8 cellular contexts compared by ENCODE assay signal in genomic region chr2:58047373-58047674, GRCh38. TPM values are rescaled to one million over a fixed set of nuclear protein-coding genes. Genes with fewer than 3 reads are reported as not detected.
DNase-seq lines count a peak whose midpoint lies in the region; ATAC-seq and TF ChIP-seq lines count a peak whose summit lies in the region.

No MANE protein-coding gene starts in this region.

- H3K4me1 ChIP-seq in mesodermal cell (ENCODE audit: control insufficient read depth, insufficient read depth, low read length, poor library complexity, severe bottlenecking): no peaks in the 10 kb centered on the region

- peak; percentile 31 for ATAC-seq in GM18498 (IDR thresholded peaks at IDR 0.05; ENCODE audit: unreplicated experiment)
- ATAC-seq in GM21825 (IDR thresholded peaks at IDR 0.05; ENCODE audit: unreplicated experiment): peak; percentile 39
- no peak for ATAC-seq in left lobe of liver
- no peak for ATAC-seq in SK-N-SH treated with all-trans-retinoic acid at 6 μM for 48 hours

- in situ Hi-C loops in brain microvascular endothelial cell (cut with HindIII; ENCODE audit: low pct_ligation_motif_present, low sequenced_read_pairs): no loop called here

- whole genome bisulfite sequencing in mesodermal cell (ENCODE audit: insufficient coverage in 2 of 2), 2 experiments: 0% methylated on average over 4 of the region's 8 CpGs; no CpG with 5 or more reads in 1 of the 2 experiments

- no peak for DNase-seq in Jurkat, Clone E6-1 (ENCODE audit: low read depth, low spot score)
- DNase-seq in brain microvascular endothelial cell: no peak
- DNase-seq in left lobe of liver (ENCODE audit: low spot score): no peak
- no peak for DNase-seq in 8988T

- peak overlapping the region; percentile 45 for H3K4me3 ChIP-seq in Jurkat, Clone E6-1 (ENCODE audit: low read length)
- peak overlapping the region; percentile 76 for H3K4me3 ChIP-seq in brain microvascular endothelial cell (ENCODE audit: low read depth, low read length)
- H3K4me3 ChIP-seq in mesodermal cell (ENCODE audit: extremely low read depth, insufficient read depth, low read length, poor library complexity, severe bottlenecking): peak overlapping the region; percentile 66

- no peaks in the 10 kb centered on the region for H3K9me3 ChIP-seq in mesodermal cell (ENCODE audit: control insufficient read depth, low read length)

- no peak for TF ChIP-seq CTCF in brain microvascular endothelial cell (IDR thresholded peaks at IDR 0.05; ENCODE audit: low read depth, low read length, missing control alignments)

- H3K36me3 ChIP-seq in brain microvascular endothelial cell (replicated peaks) (no peaks in the 10 kb centered on the region), mesodermal cell (ENCODE audit: control insufficient read depth, insufficient read depth, low read length) (no peaks in the 10 kb centered on the region)

- no peaks in the 10 kb centered on the region for H3K27me3 ChIP-seq in brain microvascular endothelial cell (replicated peaks)

- H3K27ac ChIP-seq in brain microvascular endothelial cell (no peak overlapping the region), mesodermal cell (ENCODE audit: low read depth, low read length, severe bottlenecking) (peak overlapping the region; percentile 87)

TF ChIP-seq in SK-N-SH treated with all-trans-retinoic acid at 6 μM for 48 hours, 23 proteins besides CTCF, POLR2A, EP300 and RAD21:
- TF ChIP-seq ESRRG (CRISPR knock-in tag; IDR thresholded peaks at IDR 0.05) (no peak), RARB (CRISPR knock-in tag; IDR thresholded peaks at IDR 0.05) (no peak), GLIS3 (CRISPR knock-in tag; IDR thresholded peaks at IDR 0.05) (no peak)
- TF ChIP-seq, protein P1, sequence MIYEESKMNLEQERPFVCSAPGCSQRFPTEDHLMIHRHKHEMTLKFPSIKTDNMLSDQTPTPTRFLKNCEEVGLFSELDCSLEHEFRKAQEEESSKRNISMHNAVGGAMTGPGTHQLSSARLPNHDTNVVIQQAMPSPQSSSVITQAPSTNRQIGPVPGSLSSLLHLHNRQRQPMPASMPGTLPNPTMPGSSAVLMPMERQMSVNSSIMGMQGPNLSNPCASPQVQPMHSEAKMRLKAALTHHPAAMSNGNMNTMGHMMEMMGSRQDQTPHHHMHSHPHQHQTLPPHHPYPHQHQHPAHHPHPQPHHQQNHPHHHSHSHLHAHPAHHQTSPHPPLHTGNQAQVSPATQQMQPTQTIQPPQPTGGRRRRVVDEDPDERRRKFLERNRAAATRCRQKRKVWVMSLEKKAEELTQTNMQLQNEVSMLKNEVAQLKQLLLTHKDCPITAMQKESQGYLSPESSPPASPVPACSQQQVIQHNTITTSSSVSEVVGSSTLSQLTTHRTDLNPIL (CRISPR knock-in tag; IDR thresholded peaks at IDR 0.05; ENCODE audit: low read depth): no peak
- TF ChIP-seq, protein P2, sequence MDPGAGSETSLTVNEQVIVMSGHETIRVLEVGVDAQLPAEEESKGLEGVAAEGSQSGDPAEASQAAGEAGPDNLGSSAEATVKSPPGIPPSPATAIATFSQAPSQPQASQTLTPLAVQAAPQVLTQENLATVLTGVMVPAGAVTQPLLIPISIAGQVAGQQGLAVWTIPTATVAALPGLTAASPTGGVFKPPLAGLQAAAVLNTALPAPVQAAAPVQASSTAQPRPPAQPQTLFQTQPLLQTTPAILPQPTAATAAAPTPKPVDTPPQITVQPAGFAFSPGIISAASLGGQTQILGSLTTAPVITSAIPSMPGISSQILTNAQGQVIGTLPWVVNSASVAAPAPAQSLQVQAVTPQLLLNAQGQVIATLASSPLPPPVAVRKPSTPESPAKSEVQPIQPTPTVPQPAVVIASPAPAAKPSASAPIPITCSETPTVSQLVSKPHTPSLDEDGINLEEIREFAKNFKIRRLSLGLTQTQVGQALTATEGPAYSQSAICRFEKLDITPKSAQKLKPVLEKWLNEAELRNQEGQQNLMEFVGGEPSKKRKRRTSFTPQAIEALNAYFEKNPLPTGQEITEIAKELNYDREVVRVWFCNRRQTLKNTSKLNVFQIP (CRISPR knock-in tag; IDR thresholded peaks at IDR 0.05; ENCODE audit: borderline replicate concordance, low read depth): no peak
- TF ChIP-seq, protein P3, sequence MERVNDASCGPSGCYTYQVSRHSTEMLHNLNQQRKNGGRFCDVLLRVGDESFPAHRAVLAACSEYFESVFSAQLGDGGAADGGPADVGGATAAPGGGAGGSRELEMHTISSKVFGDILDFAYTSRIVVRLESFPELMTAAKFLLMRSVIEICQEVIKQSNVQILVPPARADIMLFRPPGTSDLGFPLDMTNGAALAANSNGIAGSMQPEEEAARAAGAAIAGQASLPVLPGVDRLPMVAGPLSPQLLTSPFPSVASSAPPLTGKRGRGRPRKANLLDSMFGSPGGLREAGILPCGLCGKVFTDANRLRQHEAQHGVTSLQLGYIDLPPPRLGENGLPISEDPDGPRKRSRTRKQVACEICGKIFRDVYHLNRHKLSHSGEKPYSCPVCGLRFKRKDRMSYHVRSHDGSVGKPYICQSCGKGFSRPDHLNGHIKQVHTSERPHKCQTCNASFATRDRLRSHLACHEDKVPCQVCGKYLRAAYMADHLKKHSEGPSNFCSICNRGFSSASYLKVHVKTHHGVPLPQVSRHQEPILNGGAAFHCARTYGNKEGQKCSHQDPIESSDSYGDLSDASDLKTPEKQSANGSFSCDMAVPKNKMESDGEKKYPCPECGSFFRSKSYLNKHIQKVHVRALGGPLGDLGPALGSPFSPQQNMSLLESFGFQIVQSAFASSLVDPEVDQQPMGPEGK (CRISPR knock-in tag; IDR thresholded peaks at IDR 0.05; ENCODE audit: borderline replicate concordance): no peak

RNA-seq across cellular contexts. Expression of gene VRK2, which starts 0.7 kb away (rescaled TPM):
- 9.1 TPM for polyA plus RNA-seq in Jurkat, Clone E6-1 (2012; ENCODE audit: insufficient read depth, insufficient read length)
- 15.4 TPM for polyA plus RNA-seq in mesodermal cell (2013, experiment 1 of 2)
- 19.4 TPM for polyA plus RNA-seq in mesodermal cell (2013, experiment 2 of 2)
- 8.5 TPM for total RNA-seq in left lobe of liver

Comparison
In these comparisons a context has a peak if more than half of its experiments do, and no peak if none do; other contexts are left out.
1. ATAC-seq: peak in GM18498 (single experiment) and GM21825 (single experiment); none in left lobe of liver (single experiment) and SK-N-SH treated with all-trans-retinoic acid at 6 μM for 48 hours (single experiment).
2. Peak in every context shown above with its lines, with median percentiles within 50 percentile points of each other: H3K4me3 ChIP-seq.